Comparison of ENCODE assay signal across 9 cellular contexts in genomic region chr10:133356549-133356948, GRCh38. TPM values are rescaled to one million over a fixed set of nuclear protein-coding genes. Genes with fewer than 3 reads are reported as not detected.
DNase-seq lines count a peak whose midpoint lies in the region; ATAC-seq and TF ChIP-seq lines count a peak whose summit lies in the region.
"Had no signal": no experiment of that assay in that cellular context is flagged by ENCODE, and none has a peak within 500 bp of the region (broad histone marks: within the 10 kb centered on the region; RNA-seq: fewer than 3 reads in every experiment).

No MANE protein-coding gene starts in this region.

- H3K9ac ChIP-seq in skeletal muscle satellite cell (ENCODE audit: low read depth, low read length): peak overlapping the region; percentile 87

- H3K36me3 Mint-ChIP-seq in T-helper 17 cell (ENCODE audit: low read depth): no peaks in the 10 kb centered on the region

- H3K27me3 Mint-ChIP-seq in T-helper 17 cell: no peaks in the 10 kb centered on the region

- no peak for DNase-seq in T-helper 17 cell
- no peak for DNase-seq in foreskin fibroblast
- DNase-seq in GM19240 (ENCODE audit: insufficient read length, low spot score): no peak
- DNase-seq in NCI-H510A (lab: John Stamatoyannopoulos, UW): no peak
- DNase-seq in activated CD8-positive, alpha-beta memory T cell treated with anti-CD3 and anti-CD28 coated beads for 24 hours: no peak
- DNase-seq: MV-4-11 had no signal

- peaks cover 3% of the 10 kb centered on the region for H3K27me3 ChIP-seq in skeletal muscle satellite cell (ENCODE audit: control insufficient read depth, insufficient read depth, low read length)

- H3K4me1 ChIP-seq in skeletal muscle satellite cell (ENCODE audit: control insufficient read depth, insufficient read depth, low read length): peaks cover 17% of the 10 kb centered on the region

- peak overlapping the region; percentile 80 for H3K4me3 Mint-ChIP-seq in T-helper 17 cell

- peaks cover 3% of the 10 kb centered on the region for H3K4me1 Mint-ChIP-seq in T-helper 17 cell

- no peak for TF ChIP-seq CTCF in foreskin fibroblast (IDR thresholded peaks at IDR 0.05; ENCODE audit: low read depth, low read length)

- H3K36me3 ChIP-seq in skeletal muscle satellite cell (ENCODE audit: insufficient read depth, low read length): peaks cover under 1% of the 10 kb centered on the region

- H3K9me3 ChIP-seq in T-helper 17 cell (ENCODE audit: control insufficient read depth, low read length, poor library complexity, severe bottlenecking) (no peaks in the 10 kb centered on the region), skeletal muscle satellite cell (replicated peaks; ENCODE audit: low read length) (no peaks in the 10 kb centered on the region)

- no peak overlapping the region for H3K27ac Mint-ChIP-seq in T-helper 17 cell

- H3K4me3 ChIP-seq in GM08714 (ENCODE audit: low read length): peak overlapping the region; percentile 62; the same call in 1 of the 2 replicates
- peak overlapping the region; percentile 42 to 56 for H3K4me3 ChIP-seq in foreskin fibroblast (ENCODE audit: low read depth in 1 of 2, low read length in 2 of 2)
- H3K4me3 ChIP-seq in skeletal muscle satellite cell (ENCODE audit: low read length): peak overlapping the region; percentile 80

- H3K4me2 ChIP-seq in skeletal muscle satellite cell (ENCODE audit: low read length): peak overlapping the region; percentile 91

- no peak for ATAC-seq in T-helper 17 cell
- no peak for ATAC-seq in HG02678 (IDR thresholded peaks at IDR 0.05; ENCODE audit: unreplicated experiment)

RNA-seq across cellular contexts. Expression of gene FUOM, which starts 1.3 kb away (rescaled TPM):
- 1 to 10 TPM; 6.3 to 9.1 TPM for total RNA-seq in T-helper 17 cell
- total RNA-seq in skeletal muscle satellite cell (2012; rRNA removed): 25.6 and 42.4 TPM in 2 replicates

RNA-seq across cellular contexts. Expression of gene PRAP1, which starts 9.4 kb away (rescaled TPM):
- total RNA-seq in T-helper 17 cell: not detected
- total RNA-seq in skeletal muscle satellite cell (2012; rRNA removed): 0.51 TPM in 1 of 2 replicates, not detected in the other

RNA-seq across cellular contexts. Expression of gene ECHS1, which starts 16.6 kb away (rescaled TPM):
- total RNA-seq in T-helper 17 cell: 10 to 100 TPM; 18.2 to 20.2 TPM
- total RNA-seq in skeletal muscle satellite cell (2012; rRNA removed): 68.2 and 75.1 TPM in 2 replicates

RNA-seq across cellular contexts. Expression of gene CALY, which starts 19.9 kb away (rescaled TPM):
- total RNA-seq in T-helper 17 cell: 1 to 10 TPM in 1 of 2 donors, under 1 TPM in 1; 0.96 to 1.9 TPM
- not detected in 2 replicates for total RNA-seq in skeletal muscle satellite cell (2012; rRNA removed)

RNA-seq across cellular contexts. Expression of gene PAOX, which starts 22.5 kb away (rescaled TPM):
- 1 to 10 TPM; 3.5 to 6.3 TPM for total RNA-seq in T-helper 17 cell
- 4.1 and 4.4 TPM in 2 replicates for total RNA-seq in skeletal muscle satellite cell (2012; rRNA removed)
